23 cellular contexts compared by ENCODE assay signal in genomic region chr12:96383991-96384390, GRCh38. TPM values are rescaled to one million over a fixed set of nuclear protein-coding genes. Genes with fewer than 3 reads are reported as not detected.
DNase-seq lines count a peak whose midpoint lies in the region; ATAC-seq, FAIRE-seq and TF ChIP-seq lines count a peak whose summit lies in the region.
"Had no signal": no experiment of that assay in that cellular context is flagged by ENCODE, and none has a peak within 500 bp of the region (broad histone marks: within the 10 kb centered on the region; RNA-seq: fewer than 3 reads in every experiment).

No MANE protein-coding gene starts in this region.

- no peak for ATAC-seq in CD4-positive, CD25-positive, alpha-beta regulatory T cell (ENCODE audit: low read depth in 2 of 2)
- ATAC-seq in GM18867 (IDR thresholded peaks at IDR 0.05; ENCODE audit: unreplicated experiment) (no peak), GM21360 (IDR thresholded peaks at IDR 0.05; ENCODE audit: unreplicated experiment) (no peak)
- ATAC-seq: right cardiac atrium had no signal

- TF ChIP-seq EP300 in stomach (IDR thresholded peaks at IDR 0.05) = no peak

- peaks cover 43 to 87% (median 61%) of the 10 kb centered on the region in 4 donors for H3K4me1 Mint-ChIP-seq in CD4-positive, CD25-positive, alpha-beta regulatory T cell
- peaks cover 47 to 57% (median 53%) of the 10 kb centered on the region in 3 donors for H3K4me1 Mint-ChIP-seq in IgD-negative memory B cell
- H3K4me1 Mint-ChIP-seq: neural progenitor cell had no signal

- CTCF ChIA-PET in HEK293T (lab: Yijun Ruan, JAX) = no interaction called here

- no peak for TF ChIP-seq CTCF in bronchial epithelial cell (IDR thresholded peaks at IDR 0.05; ENCODE audit: insufficient read depth, low read length, severe bottlenecking)
- TF ChIP-seq CTCF in stomach (IDR thresholded peaks at IDR 0.05) = no peak

- intact Hi-C loops in stomach (cut with DNase I; ENCODE audit: low total_unique reads) = no loop called here

- TF ChIP-seq POLR2A in stomach (IDR thresholded peaks at IDR 0.05) = no peak

- 90 to 95% (median 92%) methylated on average over 1 of the region's 1 CpG for WGBS in stomach, 5 donors

- no peaks in the 10 kb centered on the region for H3K36me3 ChIP-seq in CD4-positive, CD25-positive, alpha-beta regulatory T cell (ENCODE audit: control insufficient read depth, insufficient read depth, low read length)
- H3K36me3 ChIP-seq in bronchial epithelial cell (ENCODE audit: control insufficient read depth, insufficient read depth, low read length) (no peaks in the 10 kb centered on the region), stomach (no peaks in the 10 kb centered on the region)
- H3K36me3 ChIP-seq: neural progenitor cell had no signal

- no peaks in the 10 kb centered on the region for H3K9me3 ChIP-seq in CD4-positive, CD25-positive, alpha-beta regulatory T cell (ENCODE audit: control insufficient read depth in 2 of 2, low read length in 2 of 2)
- no peaks in the 10 kb centered on the region for H3K9me3 ChIP-seq in stomach

- no peak overlapping the region for H3K27ac ChIP-seq in CD4-positive, CD25-positive, alpha-beta regulatory T cell (ENCODE audit: insufficient read depth, low read length, poor library complexity, severe bottlenecking)
- H3K27ac ChIP-seq in stomach = no peak overlapping the region
- H3K27ac ChIP-seq: neural progenitor cell had no signal

- peaks cover 31% of the 10 kb centered on the region for H3K4me1 ChIP-seq in CD4-positive, CD25-positive, alpha-beta regulatory T cell (ENCODE audit: control insufficient read depth, insufficient read depth, low read length, poor library complexity, severe bottlenecking)
- peaks cover 0 to 62% (median 17%) of the 10 kb centered on the region in 4 donors for H3K4me1 ChIP-seq in stomach
- H3K4me1 ChIP-seq: neural progenitor cell had no signal

- no peaks in the 10 kb centered on the region for H3K27me3 Mint-ChIP-seq in CD4-positive, CD25-positive, alpha-beta regulatory T cell
- no peaks in the 10 kb centered on the region for H3K27me3 Mint-ChIP-seq in IgD-negative memory B cell
- H3K27me3 Mint-ChIP-seq: activated naive CD8-positive, alpha-beta T cell had no signal

- peak overlapping the region; percentile 8 for H3K4me3 ChIP-seq in CD4-positive, CD25-positive, alpha-beta regulatory T cell (ENCODE audit: low read depth, low read length)
- H3K4me3 ChIP-seq in bronchial epithelial cell (ENCODE audit: low read depth, low read length) = no peak overlapping the region
- H3K4me3 ChIP-seq in stomach = no peak overlapping the region
- H3K4me3 ChIP-seq: neural progenitor cell had no signal

- POLR2A ChIA-PET in HEK293T (lab: Yijun Ruan, JAX) = no interaction called here

- DNase-seq in CD4-positive, CD25-positive, alpha-beta regulatory T cell = no peak
- DNase-seq in bronchial epithelial cell (ENCODE audit: low read depth) (peak; percentile 33), iris pigment epithelial cell (ENCODE audit: low read depth) (peak; percentile 47), stomach (no peak), HEK293T (ENCODE audit: extremely low spot score) (no peak)
- DNase-seq: AML-193; cerebellar nuclear complex; glutamatergic neuron; H9; mesenchymal stem cell; NCI-H187; NCI-H446; right cardiac atrium; SHP77; stimulated activated CD4-positive, alpha-beta T cell treated with anti-CD3 and anti-CD28 coated beads, Interleukin-1b, Interleukin-23, amount 100 ng/mL, for 48 hours; substantia nigra had no signal

- no peaks in the 10 kb centered on the region for H3K27me3 ChIP-seq in CD4-positive, CD25-positive, alpha-beta regulatory T cell (ENCODE audit: control insufficient read depth, insufficient read depth, low read length)
- H3K27me3 ChIP-seq in bronchial epithelial cell (ENCODE audit: control insufficient read depth, insufficient read depth, low read length) (no peaks in the 10 kb centered on the region), stomach (no peaks in the 10 kb centered on the region)
- H3K27me3 ChIP-seq: neural progenitor cell had no signal

- H3K9me3 Mint-ChIP-seq in CD4-positive, CD25-positive, alpha-beta regulatory T cell = peaks cover 0 to 7% (median 0%) of the 10 kb centered on the region in 7 donors
- peaks cover 0 to 7% (median 0%) of the 10 kb centered on the region in 3 donors for H3K9me3 Mint-ChIP-seq in IgD-negative memory B cell

- H3K36me3 Mint-ChIP-seq in CD4-positive, CD25-positive, alpha-beta regulatory T cell = peaks cover 11% of the 10 kb centered on the region
- no peaks in the 10 kb centered on the region for H3K36me3 Mint-ChIP-seq in IgD-negative memory B cell

- H3K4me3 Mint-ChIP-seq in CD4-positive, CD25-positive, alpha-beta regulatory T cell = peak overlapping the region in 2 of 4 donors; percentile 18 to 45
- peak overlapping the region in 3 of 4 donors; percentile 6 to 35 (median 8) for H3K4me3 Mint-ChIP-seq in IgD-negative memory B cell
- H3K4me3 Mint-ChIP-seq: H9, neural progenitor cell had no signal

- peak overlapping the region; percentile 1 to 39 (median 13) for H3K27ac Mint-ChIP-seq in CD4-positive, CD25-positive, alpha-beta regulatory T cell
- peak overlapping the region in 1 of 3 donors; percentile 32 for H3K27ac Mint-ChIP-seq in IgD-negative memory B cell
- H3K27ac Mint-ChIP-seq: activated naive CD8-positive, alpha-beta T cell; neural progenitor cell had no signal

- FAIRE-seq in bronchial epithelial cell (lab: Jason Lieb, UNC) = no peak
- FAIRE-seq: endometrium, islet of Langerhans had no signal

TF ChIP-seq in HEK293T, 16 proteins besides CTCF, POLR2A, EP300 and RAD21:
- TF ChIP-seq L3MBTL2 (conservative IDR thresholded peaks at IDR 0.05) (no peak), ZNF384 (IDR thresholded peaks at IDR 0.05) (no peak), CTBP1 (IDR thresholded peaks at IDR 0.05; ENCODE audit: borderline replicate concordance) (no peak), PKNOX1 (IDR thresholded peaks at IDR 0.05) (no peak), TARDBP (IDR thresholded peaks at IDR 0.05) (no peak), FOXM1 (IDR thresholded peaks at IDR 0.05; ENCODE audit: borderline replicate concordance) (no peak), SUZ12 (IDR thresholded peaks at IDR 0.05) (no peak), FOXK2 (IDR thresholded peaks at IDR 0.05) (no peak), SP1 (IDR thresholded peaks at IDR 0.05) (no peak), HDGF (IDR thresholded peaks at IDR 0.05; ENCODE audit: borderline replicate concordance) (no peak), LEF1 (IDR thresholded peaks at IDR 0.05; ENCODE audit: borderline replicate concordance) (no peak)

RNA-seq across cellular contexts. Expression of gene CDK17, which starts 16.2 kb away (rescaled TPM):
- 120 TPM for total RNA-seq in CD4-positive, CD25-positive, alpha-beta regulatory T cell
- 10 to 100 TPM; 21.6 to 33.5 (median 24.6) TPM for polyA plus RNA-seq in CD4-positive, CD25-positive, alpha-beta regulatory T cell
- polyA plus RNA-seq in IgD-negative memory B cell (30.0 TPM), stomach (1 to 10 TPM; 5.4 to 7.9 (median 7.8) TPM)
- total RNA-seq in bronchial epithelial cell (28.3 and 34.5 TPM in 2 replicates), stomach (100 to 1,000 TPM in 2 of 5 donors, 10 to 100 TPM in 3; 33.3 to 137 (median 92.7) TPM)

Comparison
In these comparisons a context has a peak if more than half of its experiments do, and no peak if none do; other contexts are left out.
1. DNase-seq: peak in bronchial epithelial cell (single experiment) and iris pigment epithelial cell (single experiment); none in CD4-positive, CD25-positive, alpha-beta regulatory T cell (0 of 3), stomach (single experiment) and HEK293T (single experiment).